1 cellular context compared by ENCODE assay signal in the genomic region with DNA sequence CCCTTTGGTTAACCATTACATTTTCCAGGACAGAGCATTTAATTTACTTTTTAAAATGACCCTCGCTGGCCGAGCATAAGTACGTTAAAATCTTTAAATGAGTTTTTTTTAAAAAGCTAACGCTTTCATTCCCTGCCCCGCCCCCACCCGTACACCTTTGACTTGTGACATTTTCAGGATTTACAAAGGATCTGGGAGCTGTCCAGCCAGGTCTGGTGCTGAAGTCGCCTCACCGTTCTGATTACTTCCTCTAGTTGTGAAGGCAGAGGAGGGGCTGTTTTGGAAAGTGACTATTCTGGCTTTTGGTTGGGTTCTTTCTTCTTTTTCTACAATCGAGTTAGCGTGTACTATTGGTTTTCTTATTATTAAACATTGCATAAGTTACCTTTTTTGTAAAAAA.
TF ChIP-seq lines count a peak whose summit lies in the region.

No MANE protein-coding gene starts in this region.

TF ChIP-seq in HEK293, 187 proteins besides CTCF, POLR2A, EP300 and RAD21 (continued from another document):
- TF ChIP-seq ZNF560 (tag by site-specific recombination; IDR thresholded peaks at IDR 0.05; ENCODE audit: borderline replicate concordance) (no peak), ZNF202 (tag by site-specific recombination; IDR thresholded peaks at IDR 0.05; ENCODE audit: borderline replicate concordance) (no peak), ZNF184 (tag by site-specific recombination; IDR thresholded peaks at IDR 0.05) (no peak)
